19 cellular contexts compared by ENCODE assay signal in genomic region chr14:62445570-62445969, GRCh38.
A peak's percentile ranks its signal among the peaks of the same experiment; 100 is the strongest.
DNase-seq lines count a peak whose midpoint lies in the region; ATAC-seq, FAIRE-seq and TF ChIP-seq lines count a peak whose summit lies in the region.
"Had no signal": no experiment of that assay in that cellular context is flagged by ENCODE, and none has a peak within 500 bp of the region (broad histone marks: within the 10 kb centered on the region; RNA-seq: fewer than 3 reads in every experiment).

No MANE protein-coding gene starts in this region.

- H3K4me1 ChIP-seq in H9 (ENCODE audit: insufficient read depth, low read length) (peaks cover 4% of the 10 kb centered on the region; the same call in 1 of the 2 replicates), H1 (replicated peaks in 1 of 4; ENCODE audit: control insufficient read depth in 3 of 4, insufficient read depth in 4 of 4, low read length in 3 of 4) (peaks cover 0 to 6% (median under 1%) of the 10 kb centered on the region in 4 experiments; a peak in 1 of 7 replicates)

- no peaks in the 10 kb centered on the region for H4K20me1 ChIP-seq in H9 (ENCODE audit: control insufficient read depth, insufficient read depth, insufficient read length)
- no peaks in the 10 kb centered on the region for H4K20me1 ChIP-seq in H1 (replicated peaks in 1 of 2; ENCODE audit: control insufficient read depth in 1 of 2, insufficient read depth in 2 of 2, low read length in 2 of 2)

- H3K79me2 ChIP-seq in H9 (ENCODE audit: insufficient read depth, low read length), result no peaks in the 10 kb centered on the region; the same call in 1 of the 2 replicates
- no peaks in the 10 kb centered on the region for H3K79me2 ChIP-seq in H1 (ENCODE audit: control insufficient read depth in 1 of 2, insufficient read depth in 2 of 2, low read length in 2 of 2)

- H2BK5ac ChIP-seq in H9 (ENCODE audit: insufficient read length, low read length) (no peak overlapping the region), H1 (ENCODE audit: low read depth, low read length) (no peak overlapping the region)

- H3K4me1 Mint-ChIP-seq in H9, result peaks cover 28 to 33% of the 10 kb centered on the region in 2 experiments
- H3K4me1 Mint-ChIP-seq: CD4-positive, CD25-positive, alpha-beta regulatory T cell had no signal

- TF ChIP-seq CTCF in H9 (conservative IDR thresholded peaks at IDR 0.05), result no peak
- no peak for TF ChIP-seq CTCF in H1 (IDR thresholded peaks at IDR 0.05; ENCODE audit: control extremely low read depth in 1 of 3, insufficient read depth in 1 of 3, low read depth in 1 of 3, low read length in 3 of 3)

- H2AFZ ChIP-seq in H9 (ENCODE audit: low read length), result no peak overlapping the region
- peak overlapping the region; percentile 90; the same call in 1 of the 2 replicates for H2AFZ ChIP-seq in H1 (ENCODE audit: low read length)
- H2AFZ ChIP-seq: GM23248 had no signal

- no peak for ATAC-seq in HG02642 (IDR thresholded peaks at IDR 0.05; ENCODE audit: poor library complexity, unreplicated experiment)
- ATAC-seq: K562 had no signal

- H3K4ac ChIP-seq in H9 (ENCODE audit: low read depth, low read length) (no peak overlapping the region), H1 (replicated peaks; ENCODE audit: insufficient read length, low read depth, low read length) (no peak overlapping the region)

- DNase-seq in ELF-1 (ENCODE audit: low read depth, low spot score) (peak; percentile 3), H9 (no peak), H1 (ENCODE audit: low read depth in 1 of 2, low spot score in 2 of 2) (peak in 1 of 2 experiments; percentile 13), iPS-NIHi11 (ENCODE audit: low spot score) (peak; percentile 16), NCI-H1417 treated with DMSO at 0.1 percent for 48 hours (lab: John Stamatoyannopoulos, UW) (no peak), RKO (ENCODE audit: low spot score) (no peak)
- DNase-seq: CD4-positive, CD25-positive, alpha-beta regulatory T cell; COR-L47; DMS79; GM23248; MG63; NCI-H2029 treated with DMSO at 0.1 percent for 48 hours; NCI-H226; NCI-H510A treated with DMSO at 0.1 percent for 48 hours; NCI-H82; SHP77 had no signal

- H3K23me2 ChIP-seq in H9 (ENCODE audit: insufficient read length, low read depth, low read length, poor library complexity, severe bottlenecking) (no peaks in the 10 kb centered on the region), H1 (ENCODE audit: low read depth, low read length) (no peaks in the 10 kb centered on the region)

- H2AK5ac ChIP-seq in H9 (ENCODE audit: insufficient read length, low read length) (no peak overlapping the region), H1 (ENCODE audit: low read depth, low read length) (no peak overlapping the region)

- no peak overlapping the region for H3K23ac ChIP-seq in H9 (ENCODE audit: insufficient read length, low read depth, low read length)
- H3K23ac ChIP-seq in H1 (ENCODE audit: insufficient read length), result no peak overlapping the region

- H3K4me3 Mint-ChIP-seq in H9, result no peak overlapping the region
- H3K4me3 Mint-ChIP-seq: CD4-positive, CD25-positive, alpha-beta regulatory T cell; T-helper 1 cell treated with Interleukin-12 subunit alpha and Interleukin-12 subunit beta and Interleukin-4 antibody, amounts not matched to agents 30 μg/mL and 1 μg/mL, for 36 hours had no signal

- H3K27ac ChIP-seq in H9 (ENCODE audit: insufficient read length, low read depth, low read length), result no peak overlapping the region
- no peak overlapping the region; the same call in 1 of the 2 replicates for H3K27ac ChIP-seq in H1 (ENCODE audit: low read depth, low read length)
- H3K27ac ChIP-seq: GM23248 had no signal

- peak in 1 of 2 experiments; percentile 57; a peak in 1 of 3 replicates for TF ChIP-seq EP300 in H1 (IDR thresholded peaks at IDR 0.05; ENCODE audit: borderline replicate concordance in 1 of 2, low read depth in 2 of 2, low read length in 2 of 2)

- H4K8ac ChIP-seq in H9 (replicated peaks; ENCODE audit: insufficient read length, low read depth, low read length), result no peak overlapping the region
- no peak overlapping the region for H4K8ac ChIP-seq in H1 (ENCODE audit: extremely low read depth, insufficient read depth, low read length)

- H3K4me2 ChIP-seq in H9 (ENCODE audit: insufficient read depth, insufficient read length, low read length) (no peak overlapping the region), H1 (ENCODE audit: insufficient read depth in 1 of 2, low read depth in 2 of 2, low read length in 2 of 2) (no peak overlapping the region; a peak in 1 of 4 replicates)

- peaks cover 24 to 35% of the 10 kb centered on the region in 2 experiments for H3K9me3 Mint-ChIP-seq in H9

- peaks cover 20 to 31% (median 24%) of the 10 kb centered on the region in 3 experiments for H3K36me3 Mint-ChIP-seq in H9 (ENCODE audit: insufficient read depth in 1 of 3, low read depth in 3 of 3)
- H3K36me3 Mint-ChIP-seq: CD4-positive, CD25-positive, alpha-beta regulatory T cell had no signal

- H4K5ac ChIP-seq in H9 (ENCODE audit: insufficient read length, low read depth, low read length) (no peak overlapping the region), H1 (ENCODE audit: insufficient read length, low read depth, low read length) (no peak overlapping the region)

- H4K91ac ChIP-seq in H9 (ENCODE audit: insufficient read length, low read depth, low read length), result no peak overlapping the region
- no peak overlapping the region for H4K91ac ChIP-seq in H1 (replicated peaks; ENCODE audit: insufficient read length, low read length)

- no peaks in the 10 kb centered on the region for H3K9me3 ChIP-seq in H9 (ENCODE audit: control insufficient read depth, low read depth, low read length)
- H3K9me3 ChIP-seq in H1 (ENCODE audit: insufficient read depth in 2 of 2, low read depth in 1 of 2, low read length in 1 of 2), result peaks cover 2 to 10% of the 10 kb centered on the region in 2 experiments; a peak in 2 of 4 replicates

- H3K9ac ChIP-seq in H9 (ENCODE audit: extremely low read depth, insufficient read length, low read length), result no peak overlapping the region
- no peak overlapping the region for H3K9ac ChIP-seq in H1 (replicated peaks in 1 of 4; ENCODE audit: extremely low read depth in 1 of 4, low read depth in 3 of 4, low read length in 3 of 4)
- H3K9ac ChIP-seq: GM23248 had no signal

- peaks cover 2% of the 10 kb centered on the region; the same call in 1 of the 2 replicates for H3K27me3 Mint-ChIP-seq in H9 (ENCODE audit: low read depth)
- H3K27me3 Mint-ChIP-seq: CD4-positive, CD25-positive, alpha-beta regulatory T cell had no signal

- no CpG with 5 or more reads among the region's 4 CpGs for WGBS in H9 (ENCODE audit: extremely low coverage, insufficient read length, low lambda C conversion rate)
- WGBS in H1 (ENCODE audit: extremely low coverage in 1 of 2, insufficient coverage in 1 of 2, insufficient read length in 1 of 2, insufficient replicate concordance in 2 of 2, low coverage in 1 of 2, low lambda C conversion rate in 2 of 2, missing lambda C conversion rate in 1 of 2), 2 experiments, result 72% methylated on average over 4 of the region's 4 CpGs; no CpG with 5 or more reads in 1 of the 2 experiments

- POLR2A ChIA-PET in H1 (lab: Charles Lee; ENCODE audit: partially characterized antibody), result interaction anchor here (0.7 kb wide), 1 partner anchor 25 kb away, joined by 3 read pairs; no protein-coding TSS in a partner anchor

- H2BK12ac ChIP-seq in H9 (ENCODE audit: insufficient read length, low read depth, low read length) (no peak overlapping the region), H1 (ENCODE audit: low read depth, low read length) (no peak overlapping the region)

- H3K18ac ChIP-seq in H9 (ENCODE audit: insufficient read length, low read depth, low read length) (no peak overlapping the region), H1 (ENCODE audit: extremely low read depth, low read length) (no peak overlapping the region)

- H3K79me1 ChIP-seq in H9 (ENCODE audit: insufficient read depth, low read depth, low read length, poor library complexity, severe bottlenecking) (no peaks in the 10 kb centered on the region), H1 (ENCODE audit: low read depth, low read length) (no peaks in the 10 kb centered on the region)

- H2BK20ac ChIP-seq in H9 (ENCODE audit: low read depth, low read length, poor library complexity, severe bottlenecking), result no peak overlapping the region
- H2BK20ac ChIP-seq in H1 (ENCODE audit: low read length), result no peak overlapping the region

- H3K14ac ChIP-seq in H9 (ENCODE audit: insufficient read depth, low read length) (no peak overlapping the region), H1 (ENCODE audit: insufficient read length) (no peak overlapping the region)

- TF ChIP-seq RAD21 in H1 (IDR thresholded peaks at IDR 0.05 in 1 of 2, conservative IDR thresholded peaks at IDR 0.05 in 1 of 2; ENCODE audit: low read depth in 2 of 2, low read length in 2 of 2), result no peak

- CTCF ChIA-PET in H1 (lab: Charles Lee; ENCODE audit: partially characterized antibody), result no interaction called here

- FAIRE-seq in H1 (lab: Jason Lieb, UNC), result peak; percentile 19
- FAIRE-seq: K562 had no signal

- H2BK120ac ChIP-seq in H9 (ENCODE audit: low read depth, low read length, poor library complexity, severe bottlenecking), result no peak overlapping the region
- no peak overlapping the region for H2BK120ac ChIP-seq in H1 (replicated peaks; ENCODE audit: low read depth, low read length)

- no peaks in the 10 kb centered on the region for H3K27me3 ChIP-seq in H9 (ENCODE audit: insufficient read depth, low read length)
- no peaks in the 10 kb centered on the region for H3K27me3 ChIP-seq in H1 (replicated peaks in 1 of 4; ENCODE audit: control insufficient read depth in 3 of 4, extremely low read depth in 1 of 4, insufficient read depth in 3 of 4, low read length in 3 of 4)
- H3K27me3 ChIP-seq: MG63 had no signal

- H3K27ac Mint-ChIP-seq in H9, result peak overlapping the region in 2 of 3 experiments; percentile 88 to 90; a peak in 5 of 7 replicates
- H3K27ac Mint-ChIP-seq: CD4-positive, CD25-positive, alpha-beta regulatory T cell; T-helper 1 cell treated with Interleukin-12 subunit alpha and Interleukin-12 subunit beta and Interleukin-4 antibody, amounts not matched to agents 30 μg/mL and 1 μg/mL, for 36 hours had no signal

- no peaks in the 10 kb centered on the region for H3K36me3 ChIP-seq in H1 (ENCODE audit: control insufficient read depth in 2 of 4, insufficient read depth in 4 of 4, low read length in 3 of 4)
- H3K36me3 ChIP-seq: MG63 had no signal

- no peak overlapping the region for H3T11ph ChIP-seq in H9 (ENCODE audit: low read length)

- peak overlapping the region in 1 of 4 experiments; percentile 27; a peak in 2 of 8 replicates for H3K4me3 ChIP-seq in H1 (ENCODE audit: extremely low read depth in 1 of 4, insufficient read depth in 2 of 4, low read depth in 3 of 4, low read length in 4 of 4)
- H3K4me3 ChIP-seq: GM23248, K562, MG63 had no signal

- no peak for TF ChIP-seq POLR2A in H1 (IDR thresholded peaks at IDR 0.05; ENCODE audit: control extremely low read depth in 1 of 2, low read depth in 2 of 2, low read length in 2 of 2)

- no peak overlapping the region for H3K56ac ChIP-seq in H9 (ENCODE audit: insufficient read length, low read depth, low read length)
- H3K56ac ChIP-seq in H1 (replicated peaks; ENCODE audit: insufficient read length, low read depth, low read length), result no peak overlapping the region

- H2BK15ac ChIP-seq in H9 (ENCODE audit: low read depth, low read length), result no peak overlapping the region
- H2BK15ac ChIP-seq in H1 (ENCODE audit: low read length), result no peak overlapping the region

TF ChIP-seq in H1, 55 proteins besides CTCF, POLR2A, EP300 and RAD21 (continues in another document):
- peak; percentile 76 for TF ChIP-seq NANOG (IDR thresholded peaks at IDR 0.05; ENCODE audit: insufficient read depth, low read depth, low read length, poor library complexity, severe bottlenecking)

Comparison
In these comparisons a context has a peak if more than half of its experiments do, and no peak if none do; other contexts are left out.
1. DNase-seq: peak in ELF-1 (single experiment) and iPS-NIHi11 (single experiment); none in H9 (single experiment), NCI-H1417 treated with DMSO at 0.1 percent for 48 hours (single experiment) and RKO (single experiment).